ENCODE assay signal across 8 cellular contexts in the genomic region with DNA sequence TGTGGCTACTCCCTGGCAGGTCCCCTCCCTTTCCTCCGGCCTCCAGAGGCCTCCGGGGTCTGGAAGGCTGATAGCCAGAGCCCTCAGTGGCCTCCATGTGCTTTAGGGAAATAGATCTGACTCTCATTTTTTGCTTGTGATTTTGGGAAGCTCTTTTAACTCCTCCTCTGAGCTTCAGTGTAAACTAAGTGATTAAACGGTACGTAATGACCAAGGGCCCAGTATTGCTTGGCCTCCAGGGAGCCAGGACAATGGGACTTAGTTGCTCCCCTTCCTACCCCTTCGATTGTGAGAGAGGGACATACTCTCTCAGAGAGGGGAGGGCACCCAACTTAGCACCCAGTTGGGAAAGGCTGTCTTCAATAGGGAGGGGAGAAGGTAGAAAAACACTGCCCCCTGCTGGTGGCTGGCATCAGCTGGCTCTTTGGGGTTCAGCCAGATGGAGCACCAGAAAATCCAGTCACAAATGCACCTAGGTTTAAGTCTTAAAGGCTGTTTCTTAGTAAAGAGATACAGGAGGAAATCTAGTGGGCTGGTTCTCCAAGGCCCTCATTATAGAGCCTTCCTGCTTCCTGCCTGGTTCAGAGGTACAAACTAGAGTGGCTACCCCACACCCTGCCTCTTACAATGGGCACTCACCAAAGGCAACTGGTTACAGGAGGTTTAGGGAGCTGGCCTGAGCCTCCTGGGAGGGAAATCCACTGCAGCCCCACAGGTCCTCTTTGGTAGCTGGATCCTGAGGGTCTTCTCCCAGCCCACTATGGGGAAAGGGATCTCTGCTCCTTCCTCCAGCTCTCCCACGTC. TPM values are rescaled to one million over a fixed set of nuclear protein-coding genes. Genes with fewer than 3 reads are reported as not detected.
A peak's percentile ranks its signal among the peaks of the same experiment; 100 is the strongest.
DNase-seq lines count a peak whose midpoint lies in the region; ATAC-seq, FAIRE-seq and TF ChIP-seq lines count a peak whose summit lies in the region.

No MANE protein-coding gene starts in this region.

- peak overlapping the region in 1 of 2 donors; percentile 34 for H3K27ac ChIP-seq in ascending aorta
- H3K27ac ChIP-seq in right cardiac atrium (ENCODE audit: low read length) = no peak overlapping the region
- no peak overlapping the region for H3K27ac ChIP-seq in small intestine (ENCODE audit: low read depth in 1 of 2, low read length in 1 of 2)

- no peak for FAIRE-seq in small intestine (lab: Jason Lieb, UNC)

- ATAC-seq in right cardiac atrium (peak; percentile 64 to 66), GM21367 (IDR thresholded peaks at IDR 0.05; ENCODE audit: unreplicated experiment) (no peak), HG03135 (IDR thresholded peaks at IDR 0.05; ENCODE audit: unreplicated experiment) (no peak)

- 57% methylated on average over 6 of the region's 6 CpGs for WGBS in right cardiac atrium
- 51 to 61% (median 56%) methylated on average over 6 of the region's 6 CpGs for WGBS in small intestine, 3 donors

- H3K9me3 ChIP-seq in ascending aorta (no peaks in the 10 kb centered on the region), right cardiac atrium (ENCODE audit: control insufficient read depth, low read length) (no peaks in the 10 kb centered on the region), small intestine (ENCODE audit: control insufficient read depth, low read depth) (no peaks in the 10 kb centered on the region)

- POLR2A ChIA-PET in GM10248 (lab: Yijun Ruan, JAX) = interaction anchor here (0.6 kb wide), 2 partner anchors 41 to 312 kb away, joined by 3 to 5 read pairs; no protein-coding TSS in a partner anchor

- H3K4me1 ChIP-seq in ascending aorta = peaks cover 0 to 5% of the 10 kb centered on the region in 2 donors
- H3K4me1 ChIP-seq in right cardiac atrium (ENCODE audit: control insufficient read depth, insufficient read depth, low read length) = no peaks in the 10 kb centered on the region
- peaks cover 0 to 5% of the 10 kb centered on the region in 2 donors for H3K4me1 ChIP-seq in small intestine (ENCODE audit: control insufficient read depth in 2 of 2, insufficient read depth in 1 of 2, low read depth in 1 of 2, low read length in 1 of 2)

- H3K27me3 ChIP-seq in ascending aorta = no peaks in the 10 kb centered on the region
- H3K27me3 ChIP-seq in right cardiac atrium (ENCODE audit: control insufficient read depth, insufficient read depth) = no peaks in the 10 kb centered on the region
- H3K27me3 ChIP-seq in small intestine (ENCODE audit: control insufficient read depth in 2 of 2, insufficient read depth in 2 of 2, low read length in 2 of 2) = no peaks in the 10 kb centered on the region

- H3K36me3 ChIP-seq in ascending aorta (peaks cover 14 to 43% of the 10 kb centered on the region in 2 donors), small intestine (ENCODE audit: control insufficient read depth in 2 of 2, insufficient read depth in 2 of 2, low read length in 2 of 2) (peaks cover 0 to 5% of the 10 kb centered on the region in 2 donors)

- peak; percentile 83 for TF ChIP-seq CTCF in GM10248 (IDR thresholded peaks at IDR 0.05; ENCODE audit: control extremely low read depth, extremely low read depth, low read depth, missing control alignments)
- peak; percentile 85 to 91 (median 90) for TF ChIP-seq CTCF in ascending aorta (IDR thresholded peaks at IDR 0.05)

- CTCF ChIA-PET in GM10248 (lab: Yijun Ruan, JAX) = interaction anchor here (0.6 to 15.2 kb wide), 40 partner anchors 9 to 222 kb away, joined by 3 to 191 read pairs (median 8); partner anchors contain the start of genes EIF2D, IKBKE and RASSF5

- H3K4me3 ChIP-seq in ascending aorta (no peak overlapping the region), right cardiac atrium (ENCODE audit: low read length) (no peak overlapping the region), small intestine (ENCODE audit: low read depth in 1 of 2, low read length in 2 of 2) (no peak overlapping the region)

- intact Hi-C loops in ascending aorta (cut with DNase I) (loop anchor here (1.0 to 2.0 kb wide), 2 partner anchors 39 to 93 kb away; no protein-coding TSS in a partner anchor), right cardiac atrium (cut with DNase I) (loop anchor here (2.0 to 5.0 kb wide), 7 partner anchors 36 to 106 kb away; no protein-coding TSS in a partner anchor)

- DNase-seq in GM10248 (ENCODE audit: extremely low spot score) (peak; percentile 77), NCI-H1092 (lab: John Stamatoyannopoulos, UW) (peak; percentile 56), T1000 (lab: John Stamatoyannopoulos, UW) (peak; percentile 51), ascending aorta (ENCODE audit: low spot score in 2 of 2) (peak; percentile 31 to 88), right cardiac atrium (peak; percentile 77 to 91 (median 87)), small intestine (peak; percentile 73)

RNA-seq across cellular contexts. Expression of gene EIF2D, which starts 28.6 kb away (rescaled TPM):
- total RNA-seq in ascending aorta (40.2 TPM), right cardiac atrium (10 to 100 TPM; 24.6 to 28.0 (median 25.8) TPM)
- polyA plus RNA-seq in right cardiac atrium (23.0 TPM), small intestine (10 to 100 TPM; 21.6 to 40.8 (median 22.6) TPM)

RNA-seq across cellular contexts. Expression of gene DYRK3, which starts 51.7 kb away (rescaled TPM):
- total RNA-seq in ascending aorta = 17.9 TPM
- 10 to 100 TPM; 15.7 to 29.8 (median 23.4) TPM for total RNA-seq in right cardiac atrium
- polyA plus RNA-seq in right cardiac atrium = 17.0 TPM
- 1 to 10 TPM in 1 of 3 donors, under 1 TPM in 2; 0.45 to 1.7 (median 0.54) TPM for polyA plus RNA-seq in small intestine

Comparison
In these comparisons a context has a peak if more than half of its experiments do, and no peak if none do; other contexts are left out.
1. ATAC-seq: peak in right cardiac atrium (2 of 2); none in GM21367 (single experiment) and HG03135 (single experiment).
2. Peak in every context shown above with its lines, with median percentiles within 50 percentile points of each other: DNase-seq.